33 cellular contexts compared by ENCODE assay signal in genomic region chr1:77342745-77343144, GRCh38.
"Had no signal": no experiment of that assay in that cellular context is flagged by ENCODE, and none has a peak within 500 bp of the region (broad histone marks: within the 10 kb centered on the region; RNA-seq: fewer than 3 reads in every experiment).

No MANE protein-coding gene starts in this region.

- H3K27me3 ChIP-seq: adrenal gland, body of pancreas, cardiac muscle cell, colonic mucosa, gastrocnemius medialis, hepatocyte, neutrophil, ovary, uterus had no signal

- DNase-seq: activated CD4-positive, alpha-beta T cell treated with anti-CD3 and anti-CD28 coated beads for 4 hours; activated CD4-positive, alpha-beta T cell treated with anti-CD3 and anti-CD28 coated beads, Interleukin-2, amount 50 U/mL, for 4 hours; activated effector memory CD4-positive, alpha-beta T cell treated with Interleukin-2 at 50 U/mL for 16 hours; activated naive CD4-positive, alpha-beta T cell treated with anti-CD3 and anti-CD28 coated beads for 36 hours; activated naive CD8-positive, alpha-beta T cell treated with anti-CD3 and anti-CD28 coated beads for 36 hours; activated T-cell treated with anti-CD3 and anti-CD28 coated beads for 4 hours; activated T-cell treated with anti-CD3 and anti-CD28 coated beads, Interleukin-2, amount 50 U/mL, for 72 hours; adrenal gland; aorta; body of pancreas; cerebellar nuclear complex; colonic mucosa; effector memory CD4-positive, alpha-beta T cell; gastrocnemius medialis; islet precursor cell; left colon; naive B cell; nephron progenitor cell; ovary; retina; small intestine; stimulated activated CD4-positive, alpha-beta T cell treated with anti-CD3 and anti-CD28 coated beads, Interleukin-1b, Interleukin-23, amount 100 ng/mL, for 48 hours; stimulated activated CD4-positive, alpha-beta T cell treated with anti-CD3 and anti-CD28 coated beads, Interleukin-4, amount 100 ng/mL, for 4 hours; stimulated activated CD8-positive, alpha-beta memory T cell treated with anti-CD3 and anti-CD28 coated beads, Interleukin-4, amount 100 ng/mL, for 48 hours; stimulated activated naive CD8-positive, alpha-beta T cell treated with anti-CD3 and anti-CD28 coated beads, Interleukin-15, amount 100 ng/mL, for 72 hours; substantia nigra; uterus had no signal

- FAIRE-seq: small intestine had no signal

- ATAC-seq: activated T-cell treated with anti-CD3 and anti-CD28 coated beads, Interleukin-2, amount 50 U/mL, for 72 hours; body of pancreas; gastrocnemius medialis; left colon; sciatic nerve; stimulated activated memory B cell treated with anti-CD40 and anti-IgM and Interleukin-4, amounts not matched to agents 10 μg/mL and 1 μg/mL and 100 μg/mL, for 72 hours; stimulated activated naive CD8-positive, alpha-beta T cell treated with anti-CD3 and anti-CD28 coated beads, Interleukin-15, amount 100 ng/mL, for 72 hours had no signal

- H3K4me1 ChIP-seq: adrenal gland, body of pancreas, colonic mucosa, gastrocnemius medialis, prostate gland, uterus had no signal

- H3K9me3 ChIP-seq: adrenal gland, body of pancreas, colonic mucosa, gastrocnemius medialis, neutrophil, ovary, prostate gland, uterus had no signal

- H3K79me2 ChIP-seq: hepatocyte had no signal

- H3K4me2 ChIP-seq: hepatocyte had no signal

- H2AFZ ChIP-seq: hepatocyte had no signal

- H3K27ac ChIP-seq: adrenal gland, body of pancreas, cardiac muscle cell, colonic mucosa, gastrocnemius medialis, hepatocyte, neutrophil, ovary, prostate gland, uterus had no signal

- H3K4me3 ChIP-seq: adrenal gland, body of pancreas, cardiac muscle cell, colonic mucosa, gastrocnemius medialis, hepatocyte, ovary, prostate gland, uterus had no signal

- H3K36me3 ChIP-seq: adrenal gland, cardiac muscle cell, colonic mucosa, gastrocnemius medialis, neutrophil, ovary, prostate gland, uterus had no signal
